ENCODE assay signal across 8 cellular contexts in genomic region chr4:54226399-54227260, GRCh38. TPM values are rescaled to one million over a fixed set of nuclear protein-coding genes. Genes with fewer than 3 reads are reported as not detected.
DNase-seq lines count a peak whose midpoint lies in the region; ATAC-seq and TF ChIP-seq lines count a peak whose summit lies in the region.

No MANE protein-coding gene starts in this region.

- peaks cover 80% of the 10 kb centered on the region for H3K27me3 Mint-ChIP-seq in activated T-helper 1 cell treated with anti-CD3 and anti-CD28 coated beads, Interleukin-12 subunit alpha, Interleukin-12 subunit beta, Interleukin-2, Interleukin-4 antibody, amounts not matched to agents 30 ng/mL and 10 ng/mL and 1 ng/mL, durations not matched to agents 14 hours and 24 hours and 36 hours (ENCODE audit: insufficient read depth)

- no peak for ATAC-seq in GM21367 (IDR thresholded peaks at IDR 0.05; ENCODE audit: unreplicated experiment)

- H3K9me3 ChIP-seq in right atrium auricular region: no peaks in the 10 kb centered on the region

- H3K4me3 ChIP-seq in right atrium auricular region (peak overlapping the region; percentile 52 to 64), retinal pigment epithelial cell (ENCODE audit: low read length) (peak overlapping the region; percentile 73)

- no peak overlapping the region for H3K27ac Mint-ChIP-seq in activated T-helper 1 cell treated with anti-CD3 and anti-CD28 coated beads, Interleukin-12 subunit alpha, Interleukin-12 subunit beta, Interleukin-2, Interleukin-4 antibody, amounts not matched to agents 30 ng/mL and 10 ng/mL and 1 ng/mL, durations not matched to agents 14 hours and 24 hours and 36 hours

- peaks cover 2% of the 10 kb centered on the region for H3K36me3 Mint-ChIP-seq in activated T-helper 1 cell treated with anti-CD3 and anti-CD28 coated beads, Interleukin-12 subunit alpha, Interleukin-12 subunit beta, Interleukin-2, Interleukin-4 antibody, amounts not matched to agents 30 ng/mL and 10 ng/mL and 1 ng/mL, durations not matched to agents 14 hours and 24 hours and 36 hours (ENCODE audit: low read depth)

- TF ChIP-seq CTCF in right atrium auricular region (IDR thresholded peaks at IDR 0.05) (no peak), retinal pigment epithelial cell (conservative IDR thresholded peaks at IDR 0.05; ENCODE audit: low read depth, low read length) (no peak)

- peaks cover 16 to 30% of the 10 kb centered on the region in 2 donors for H3K27me3 ChIP-seq in right atrium auricular region

- H3K9me3 Mint-ChIP-seq in activated T-helper 1 cell treated with anti-CD3 and anti-CD28 coated beads, Interleukin-12 subunit alpha, Interleukin-12 subunit beta, Interleukin-2, Interleukin-4 antibody, amounts not matched to agents 30 ng/mL and 10 ng/mL and 1 ng/mL, durations not matched to agents 14 hours and 24 hours and 36 hours: no peaks in the 10 kb centered on the region

- H3K4me3 Mint-ChIP-seq in activated T-helper 1 cell treated with anti-CD3 and anti-CD28 coated beads, Interleukin-12 subunit alpha, Interleukin-12 subunit beta, Interleukin-2, Interleukin-4 antibody, amounts not matched to agents 30 ng/mL and 10 ng/mL and 1 ng/mL, durations not matched to agents 14 hours and 24 hours and 36 hours: peak overlapping the region; percentile 53

- DNase-seq in ELF-1 (ENCODE audit: low read depth, low spot score): peak; percentile 83
- DNase-seq in activated T-helper 1 cell treated with anti-CD3 and anti-CD28 coated beads, Interleukin-12 subunit alpha, Interleukin-12 subunit beta, Interleukin-2, Interleukin-4 antibody, amounts not matched to agents 30 ng/mL and 10 ng/mL and 1 ng/mL, durations not matched to agents 14 hours and 24 hours and 36 hours (ENCODE audit: low spot score): no peak
- DNase-seq in right atrium auricular region (ENCODE audit: low spot score): peak; percentile 77
- no peak for DNase-seq in retinal pigment epithelial cell (ENCODE audit: low read depth)
- DNase-seq in UCSD-AML1 (lab: John Stamatoyannopoulos, UW; ENCODE audit: unreplicated experiment): no peak
- DNase-seq in NCI-H2081 (lab: John Stamatoyannopoulos, UW): no peak
- no peak for DNase-seq in MV-4-11 (lab: John Stamatoyannopoulos, UW)

- intact Hi-C loops in activated T-helper 1 cell treated with anti-CD3 and anti-CD28 coated beads, Interleukin-12 subunit alpha, Interleukin-12 subunit beta, Interleukin-2, Interleukin-4 antibody, amounts not matched to agents 30 ng/mL and 10 ng/mL and 1 ng/mL, durations not matched to agents 14 hours and 24 hours and 36 hours (cut with micrococcal nuclease): loop anchor here (5.0 kb wide), 1 partner anchor 431 kb away; the partner anchor contains the start of gene KIT

- H3K27ac ChIP-seq in right atrium auricular region: peak overlapping the region; percentile 47 to 75

- peaks cover 0 to 50% of the 10 kb centered on the region in 2 donors for H3K4me1 ChIP-seq in right atrium auricular region

- H3K4me1 Mint-ChIP-seq in activated T-helper 1 cell treated with anti-CD3 and anti-CD28 coated beads, Interleukin-12 subunit alpha, Interleukin-12 subunit beta, Interleukin-2, Interleukin-4 antibody, amounts not matched to agents 30 ng/mL and 10 ng/mL and 1 ng/mL, durations not matched to agents 14 hours and 24 hours and 36 hours (ENCODE audit: low read depth): peaks cover 6% of the 10 kb centered on the region

- no peaks in the 10 kb centered on the region for H3K36me3 ChIP-seq in right atrium auricular region

RNA-seq across cellular contexts. Expression of gene PDGFRA, which starts 2.5 kb away (rescaled TPM):
- total RNA-seq in activated T-helper 1 cell treated with anti-CD3 and anti-CD28 coated beads, Interleukin-12 subunit alpha, Interleukin-12 subunit beta, Interleukin-2, Interleukin-4 antibody, amounts not matched to agents 30 ng/mL and 10 ng/mL and 1 ng/mL, durations not matched to agents 14 hours and 24 hours and 36 hours: 0.24 and 0.47 TPM in 2 replicates
- total RNA-seq in right atrium auricular region: 10 to 100 TPM; 25.3 to 42.8 TPM

Comparison
In these comparisons a context has a peak if more than half of its experiments do, and no peak if none do; other contexts are left out.
1. DNase-seq: peak in ELF-1 (single experiment) and right atrium auricular region (single experiment); none in activated T-helper 1 cell treated with anti-CD3 and anti-CD28 coated beads, Interleukin-12 subunit alpha, Interleukin-12 subunit beta, Interleukin-2, Interleukin-4 antibody, amounts not matched to agents 30 ng/mL and 10 ng/mL and 1 ng/mL, durations not matched to agents 14 hours and 24 hours and 36 hours (single experiment), retinal pigment epithelial cell (single experiment), UCSD-AML1 (single experiment), NCI-H2081 (0 of 2) and MV-4-11 (single experiment).
2. RNA of gene PDGFRA, which starts 2.5 kb away (total RNA-seq): 25.3 to 42.8 TPM in right atrium auricular region; 0.24 to 0.47 TPM in activated T-helper 1 cell treated with anti-CD3 and anti-CD28 coated beads, Interleukin-12 subunit alpha, Interleukin-12 subunit beta, Interleukin-2, Interleukin-4 antibody, amounts not matched to agents 30 ng/mL and 10 ng/mL and 1 ng/mL, durations not matched to agents 14 hours and 24 hours and 36 hours; every median in the first group is over 10 times any median in the second.